16 cellular contexts compared by ENCODE assay signal in the genomic region with DNA sequence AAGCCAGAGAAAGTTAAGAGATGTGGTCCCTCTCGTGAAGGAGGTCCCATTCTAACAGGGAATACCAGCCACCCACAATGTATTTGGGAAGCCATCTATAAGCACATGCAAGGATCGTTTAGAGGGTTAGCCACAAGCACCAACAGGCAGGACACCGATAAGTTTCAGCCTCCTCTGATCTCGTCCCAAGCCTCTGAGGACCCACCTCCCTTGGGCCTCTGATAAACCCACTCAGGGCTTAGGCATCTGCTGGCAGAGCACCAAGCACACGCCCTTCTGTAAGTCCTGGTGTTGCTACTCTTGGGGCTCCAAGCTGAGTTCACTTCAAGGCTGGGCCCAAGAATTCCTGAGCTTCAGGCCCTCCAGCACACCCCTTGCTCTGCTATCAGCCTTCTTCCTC.
A peak's percentile ranks its signal among the peaks of the same experiment; 100 is the strongest.
DNase-seq lines count a peak whose midpoint lies in the region; ATAC-seq and TF ChIP-seq lines count a peak whose summit lies in the region.
"Had no signal": no experiment of that assay in that cellular context is flagged by ENCODE, and none has a peak within 500 bp of the region (broad histone marks: within the 10 kb centered on the region; RNA-seq: fewer than 3 reads in every experiment).

No MANE protein-coding gene starts in this region.

- no peak for ATAC-seq in GM18502 (IDR thresholded peaks at IDR 0.05; ENCODE audit: poor library complexity, unreplicated experiment)

- H3K4me3 ChIP-seq in choroid plexus epithelial cell (ENCODE audit: low read depth, low read length), result no peak overlapping the region
- H3K4me3 ChIP-seq: colonic mucosa, spleen, uterus had no signal

- POLR2A ChIA-PET in GM10248 (lab: Yijun Ruan, JAX), result no interaction called here

- DNase-seq in EL (peak; percentile 94), OCI-M1 (lab: John Stamatoyannopoulos, UW) (peak; percentile 77), choroid plexus epithelial cell (ENCODE audit: low read depth) (peak; percentile 78), non-pigmented ciliary epithelial cell (ENCODE audit: low read depth) (peak; percentile 60), NCI-H1048 (lab: John Stamatoyannopoulos, UW) (no peak), hypothalamus (lab: John Stamatoyannopoulos, UW) (no peak), GM10248 (ENCODE audit: extremely low spot score) (no peak)
- DNase-seq: activated CD4-positive, alpha-beta T cell treated with anti-CD3 and anti-CD28 coated beads for 4 hours; activated effector memory CD4-positive, alpha-beta T cell treated with anti-CD3 and anti-CD28 coated beads, Interleukin-2, amount 50 U/mL, for 16 hours; colonic mucosa; DMS53; hippocampal formation; NCI-H2171 treated with DMSO at 0.1 percent for 48 hours; spleen; uterus had no signal

- TF ChIP-seq CTCF in choroid plexus epithelial cell (conservative IDR thresholded peaks at IDR 0.05; ENCODE audit: low read depth, low read length) (no peak), GM10248 (IDR thresholded peaks at IDR 0.05; ENCODE audit: control extremely low read depth, extremely low read depth, low read depth, missing control alignments) (no peak)

- CTCF ChIA-PET in GM10248 (lab: Yijun Ruan, JAX), result interaction anchor here (0.9 to 32.0 kb wide), 7 partner anchors 13 to 95 kb away, joined by 3 to 407 read pairs (median 3); a partner anchor contains a TSS

Comparison
In these comparisons a context has a peak if more than half of its experiments do, and no peak if none do; other contexts are left out.
1. DNase-seq: peak in EL (single experiment), OCI-M1 (single experiment), choroid plexus epithelial cell (single experiment) and non-pigmented ciliary epithelial cell (single experiment); none in NCI-H1048 (single experiment), hypothalamus (0 of 51) and GM10248 (single experiment).